In the genomic region with DNA sequence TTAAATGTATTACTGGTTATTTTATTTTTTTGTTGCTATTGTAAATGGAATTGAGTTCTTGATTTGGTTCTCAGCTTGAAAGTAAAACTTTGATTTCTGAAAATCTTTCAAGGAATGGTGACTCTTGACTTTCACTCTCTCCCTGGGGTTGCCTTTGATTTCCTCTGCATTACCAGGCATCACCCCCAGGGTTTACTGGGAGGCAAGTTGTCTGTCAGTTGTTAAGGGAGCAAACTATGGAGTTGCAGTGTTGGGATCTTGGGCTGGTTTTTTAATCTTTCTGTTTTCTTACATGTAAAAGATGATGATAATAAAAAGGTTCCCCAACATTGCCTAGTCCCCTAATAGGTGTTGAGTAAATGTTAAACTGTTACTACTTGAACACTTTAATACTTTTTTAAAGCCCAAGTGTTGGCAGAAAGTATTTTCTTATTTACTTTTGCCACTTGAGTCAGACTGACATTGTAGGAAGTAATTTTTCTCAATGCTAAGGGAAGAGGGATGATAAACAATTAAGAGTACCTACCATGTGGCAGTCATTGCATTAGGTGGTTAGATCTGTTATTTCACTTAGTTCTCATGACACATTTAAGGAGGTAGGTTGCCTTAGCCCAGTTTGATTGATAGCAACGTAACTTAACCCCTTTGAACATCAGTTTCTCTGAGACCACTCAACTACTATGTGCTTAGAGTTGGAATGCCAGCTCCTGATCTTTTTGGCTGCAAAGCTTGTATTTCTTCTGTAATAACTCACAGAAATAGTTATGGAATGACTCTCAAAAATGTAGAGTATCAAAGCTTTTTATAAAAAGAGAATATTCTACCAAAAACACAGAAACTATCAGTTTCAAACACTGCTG, we compare ENCODE assay signal across 17 cellular contexts.
DNase-seq lines count a peak whose midpoint lies in the region; ATAC-seq and TF ChIP-seq lines count a peak whose summit lies in the region.
"Had no signal": no experiment of that assay in that cellular context is flagged by ENCODE, and none has a peak within 500 bp of the region (broad histone marks: within the 10 kb centered on the region; RNA-seq: fewer than 3 reads in every experiment).

No MANE protein-coding gene starts in this region.

- H2BK15ac ChIP-seq in mesenchymal stem cell (ENCODE audit: low read depth, poor library complexity, severe bottlenecking) = no peak overlapping the region

- no peak overlapping the region for H2AK5ac ChIP-seq in mesenchymal stem cell (ENCODE audit: low read length, severe bottlenecking)

- H3K23ac ChIP-seq in mesenchymal stem cell (ENCODE audit: low read length in 2 of 2) = no peak overlapping the region

- no peaks in the 10 kb centered on the region for H3K36me3 Mint-ChIP-seq in endothelial cell (ENCODE audit: low read depth, unreplicated experiment)
- H3K36me3 Mint-ChIP-seq: activated naive CD8-positive, alpha-beta T cell treated with anti-CD3 and anti-CD28 coated beads for 36 hours; natural killer cell had no signal

- H2BK120ac ChIP-seq in mesenchymal stem cell (ENCODE audit: low read depth, low read length) = no peak overlapping the region

- no peak for ATAC-seq in HG02840 (IDR thresholded peaks at IDR 0.05; ENCODE audit: low FRiP score, unreplicated experiment)
- ATAC-seq: natural killer cell had no signal

- no peak overlapping the region for H3K4me3 Mint-ChIP-seq in endothelial cell (ENCODE audit: unreplicated experiment)
- H3K4me3 Mint-ChIP-seq: activated naive CD8-positive, alpha-beta T cell treated with anti-CD3 and anti-CD28 coated beads for 36 hours; natural killer cell had no signal

- H3K9ac ChIP-seq in mesenchymal stem cell (ENCODE audit: low read length) = no peak overlapping the region

- H3K9me3 ChIP-seq in mesenchymal stem cell (ENCODE audit: control insufficient read depth, low read length) = no peaks in the 10 kb centered on the region

- H3K4me2 ChIP-seq in mesenchymal stem cell (ENCODE audit: low read length, poor library complexity, severe bottlenecking) = no peak overlapping the region

- H2BK5ac ChIP-seq in mesenchymal stem cell (ENCODE audit: low read depth, low read length, poor library complexity, severe bottlenecking) = no peak overlapping the region

- H3K79me1 ChIP-seq in mesenchymal stem cell (replicated peaks; ENCODE audit: low read length, poor library complexity, severe bottlenecking) = peaks cover 10% of the 10 kb centered on the region

- no peak overlapping the region for H3K14ac ChIP-seq in mesenchymal stem cell (ENCODE audit: low read length in 2 of 2)

- WGBS in mesenchymal stem cell = 29% methylated on average over 1 of the region's 1 CpG

- no peak overlapping the region for H4K8ac ChIP-seq in mesenchymal stem cell (ENCODE audit: low read length)

- H4K91ac ChIP-seq in mesenchymal stem cell (ENCODE audit: low read length) = no peak overlapping the region

- no peaks in the 10 kb centered on the region for H3K4me1 Mint-ChIP-seq in endothelial cell (ENCODE audit: unreplicated experiment)
- H3K4me1 Mint-ChIP-seq: natural killer cell had no signal

- H3K27me3 ChIP-seq in mesenchymal stem cell (ENCODE audit: control insufficient read depth in 1 of 2, insufficient read depth in 1 of 2, low read length in 2 of 2) = no peaks in the 10 kb centered on the region

- H3K18ac ChIP-seq in mesenchymal stem cell (ENCODE audit: low read depth in 1 of 2, low read length in 2 of 2) = peak overlapping the region in 1 of 2 experiments; percentile 9

- H3K9me3 Mint-ChIP-seq in endothelial cell (ENCODE audit: unreplicated experiment) = no peaks in the 10 kb centered on the region
- H3K9me3 Mint-ChIP-seq: natural killer cell had no signal

- peak; percentile 64 for TF ChIP-seq CTCF in endothelial cell (IDR thresholded peaks at IDR 0.05; ENCODE audit: unreplicated experiment)

- no peak overlapping the region for H3K27ac Mint-ChIP-seq in endothelial cell (ENCODE audit: unreplicated experiment)
- H3K27ac Mint-ChIP-seq: activated naive CD8-positive, alpha-beta T cell treated with anti-CD3 and anti-CD28 coated beads for 36 hours; natural killer cell had no signal

- DNase-seq in EH (ENCODE audit: low read depth) (peak; percentile 63), M059J (ENCODE audit: low read depth) (peak; percentile 61), endothelial cell (ENCODE audit: low spot score) (peak; percentile 5), mesenchymal stem cell (peak; percentile 59), nucleus accumbens (lab: John Stamatoyannopoulos, UW) (no peak), kidney tubule cell (ENCODE audit: low spot score) (no peak)
- DNase-seq in activated CD4-positive, alpha-beta T cell treated with anti-CD3 and anti-CD28 coated beads for 48 hours = no peak
- DNase-seq: activated CD4-positive, CD25-positive, alpha-beta regulatory T cell; activated CD8-positive, alpha-beta memory T cell treated with anti-CD3 and anti-CD28 coated beads, Interleukin-2, amount 50 U/mL, for 48 hours; activated naive CD8-positive, alpha-beta T cell treated with anti-CD3 and anti-CD28 coated beads for 36 hours; foreskin melanocyte; GF-D8; kidney glomerular epithelial cell; natural killer cell; NCI-H1048; NCI-H2171 treated with DMSO at 0.1 percent for 48 hours had no signal

- no peaks in the 10 kb centered on the region for H3K4me1 ChIP-seq in mesenchymal stem cell (ENCODE audit: control insufficient read depth, insufficient read depth, low read depth, low read length)

- no peak overlapping the region for H2AFZ ChIP-seq in mesenchymal stem cell (ENCODE audit: low read depth, low read length)

- no peak overlapping the region for H3K4me3 ChIP-seq in mesenchymal stem cell (ENCODE audit: insufficient read depth in 1 of 2, low read depth in 1 of 2, low read length in 2 of 2)

- no peaks in the 10 kb centered on the region for H3K36me3 ChIP-seq in mesenchymal stem cell (ENCODE audit: control insufficient read depth in 1 of 2, insufficient read depth in 2 of 2, low read depth in 1 of 2, low read length in 2 of 2)

- no peak overlapping the region for H2BK12ac ChIP-seq in mesenchymal stem cell (ENCODE audit: low read length in 2 of 2)

- H3K4ac ChIP-seq in mesenchymal stem cell (ENCODE audit: low read depth in 1 of 2, low read length in 2 of 2) = no peak overlapping the region

- peaks cover 2% of the 10 kb centered on the region for H3K27me3 Mint-ChIP-seq in endothelial cell (ENCODE audit: unreplicated experiment)

- no peak overlapping the region for H3K27ac ChIP-seq in mesenchymal stem cell (ENCODE audit: low read length, poor library complexity, severe bottlenecking)

Comparison
In these comparisons a context has a peak if more than half of its experiments do, and no peak if none do; other contexts are left out.
1. DNase-seq: peak in EH (single experiment), M059J (single experiment), endothelial cell (single experiment) and mesenchymal stem cell (single experiment); none in nucleus accumbens (0 of 56), activated CD4-positive, alpha-beta T cell treated with anti-CD3 and anti-CD28 coated beads for 48 hours (single experiment) and kidney tubule cell (single experiment).